Comparison of ENCODE assay signal across 9 cellular contexts in the genomic region with DNA sequence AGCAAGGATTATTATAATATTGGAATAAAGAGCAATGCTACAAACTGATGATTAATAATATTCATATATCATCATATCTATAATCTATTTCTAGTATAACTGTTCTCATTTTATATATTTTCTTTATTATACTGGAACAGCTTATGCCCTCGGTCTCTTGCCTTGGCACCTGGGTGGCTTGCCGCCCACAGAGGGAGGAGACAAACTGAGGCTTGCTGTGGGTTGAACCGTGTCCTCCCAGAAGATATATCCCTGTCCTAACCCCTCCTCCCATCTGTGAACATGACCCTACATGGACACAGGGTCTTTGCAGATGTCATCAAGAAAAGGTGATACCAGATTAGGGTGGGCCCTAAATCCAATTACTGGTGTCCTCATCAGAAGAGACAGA. TPM values are rescaled to one million over a fixed set of nuclear protein-coding genes. Genes with fewer than 3 reads are reported as not detected.
DNase-seq lines count a peak whose midpoint lies in the region; ATAC-seq and TF ChIP-seq lines count a peak whose summit lies in the region.
"Had no signal": no experiment of that assay in that cellular context is flagged by ENCODE, and none has a peak within 500 bp of the region (broad histone marks: within the 10 kb centered on the region; RNA-seq: fewer than 3 reads in every experiment).

No MANE protein-coding gene starts in this region.

- H3K27ac ChIP-seq in OCI-LY7 (ENCODE audit: low read depth, low read length, poor library complexity, severe bottlenecking), result peak overlapping the region; percentile 87
- peak overlapping the region in 4 of 5 donors; percentile 79 to 92 (median 84) for H3K27ac ChIP-seq in stomach

- DNase-seq in activated naive CD4-positive, alpha-beta T cell treated with anti-CD3 and anti-CD28 coated beads for 36 hours, result no peak
- no peak for DNase-seq in activated naive CD4-positive, alpha-beta T cell treated with Interleukin-2 at 50 U/mL for 16 hours
- DNase-seq in OCI-LY7 (ENCODE audit: low spot score) (no peak), stomach (no peak), SW480 (ENCODE audit: low spot score) (no peak), NCI-H2029 (lab: John Stamatoyannopoulos, UW) (no peak), iPS-NIHi11 (ENCODE audit: low spot score) (no peak)
- no peak for DNase-seq in central memory CD8-positive, alpha-beta T cell (ENCODE audit: low spot score in 2 of 2)
- DNase-seq: NCI-H1436 treated with DMSO at 0.1 percent for 48 hours had no signal

- H3K4me1 ChIP-seq in OCI-LY7 (ENCODE audit: insufficient read depth, low read length, poor library complexity, severe bottlenecking) (peaks cover 60% of the 10 kb centered on the region), stomach (peaks cover 26 to 70% (median 56%) of the 10 kb centered on the region in 4 donors)

- POLR2A ChIA-PET in OCI-LY7 (lab: Charles Lee), result interaction anchor here (2.4 kb wide), 1 partner anchor 96 kb away, joined by 10 read pairs; no protein-coding TSS in a partner anchor

- no peaks in the 10 kb centered on the region for H3K27me3 ChIP-seq in stomach

- peaks cover 16% of the 10 kb centered on the region for H3K36me3 Mint-ChIP-seq in activated naive CD4-positive, alpha-beta T cell treated with anti-CD3 and anti-CD28 coated beads for 36 hours (ENCODE audit: low read depth)
- H3K36me3 Mint-ChIP-seq in central memory CD8-positive, alpha-beta T cell (ENCODE audit: insufficient read depth), result peaks cover 31% of the 10 kb centered on the region

- peak overlapping the region; percentile 64 for H3K4me3 Mint-ChIP-seq in activated naive CD4-positive, alpha-beta T cell treated with anti-CD3 and anti-CD28 coated beads for 36 hours
- H3K4me3 Mint-ChIP-seq in central memory CD8-positive, alpha-beta T cell, result peak overlapping the region; percentile 79

- BruUV-seq in OCI-LY7 (replicated peaks; lab: Mats Ljungman, UMichigan), result no TSS peak

- no peak for ATAC-seq in central memory CD8-positive, alpha-beta T cell (replicated peaks; ENCODE audit: extremely low read depth, poor library complexity, severe bottlenecking)

- H3K9me2 ChIP-seq in OCI-LY7 (ENCODE audit: insufficient read depth, low read length), result no peaks in the 10 kb centered on the region

- H3K27ac Mint-ChIP-seq in activated naive CD4-positive, alpha-beta T cell treated with anti-CD3 and anti-CD28 coated beads for 36 hours, result peak overlapping the region; percentile 96
- H3K27ac Mint-ChIP-seq in central memory CD8-positive, alpha-beta T cell (ENCODE audit: low read depth), result peak overlapping the region; percentile 97

- peak overlapping the region; percentile 96 for H3K4me2 ChIP-seq in OCI-LY7 (ENCODE audit: low read length)

- H3K9me3 ChIP-seq in OCI-LY7 (ENCODE audit: low read length) (no peaks in the 10 kb centered on the region), stomach (no peaks in the 10 kb centered on the region)

- intact Hi-C loops in activated naive CD4-positive, alpha-beta T cell treated with anti-CD3 and anti-CD28 coated beads for 36 hours (cut with micrococcal nuclease), result loop anchor here (1.0 to 10.0 kb wide), 14 partner anchors 8 to 697 kb away; a partner anchor contains a TSS
- intact Hi-C loops in OCI-LY7 (cut with micrococcal nuclease; ENCODE audit: unreplicated experiment), result loop anchor here (1.0 to 10.0 kb wide), 6 partner anchors 37 to 607 kb away; a partner anchor contains a TSS
- intact Hi-C loops in stomach (cut with DNase I; ENCODE audit: low total_unique reads), result no loop called here

- H3K27me3 Mint-ChIP-seq in activated naive CD4-positive, alpha-beta T cell treated with anti-CD3 and anti-CD28 coated beads for 36 hours (ENCODE audit: low read depth), result no peaks in the 10 kb centered on the region
- H3K27me3 Mint-ChIP-seq in central memory CD8-positive, alpha-beta T cell, result no peaks in the 10 kb centered on the region

- H3K9me3 Mint-ChIP-seq in activated naive CD4-positive, alpha-beta T cell treated with anti-CD3 and anti-CD28 coated beads for 36 hours, result no peaks in the 10 kb centered on the region
- H3K9me3 Mint-ChIP-seq in central memory CD8-positive, alpha-beta T cell, result no peaks in the 10 kb centered on the region

- peaks cover 67% of the 10 kb centered on the region for H3K4me1 Mint-ChIP-seq in activated naive CD4-positive, alpha-beta T cell treated with anti-CD3 and anti-CD28 coated beads for 36 hours (ENCODE audit: low read depth)
- H3K4me1 Mint-ChIP-seq in central memory CD8-positive, alpha-beta T cell, result peaks cover 49% of the 10 kb centered on the region

- H4K20me1 ChIP-seq in OCI-LY7 (ENCODE audit: insufficient read depth, low read length), result no peaks in the 10 kb centered on the region

- peaks cover 39% of the 10 kb centered on the region for H3K36me3 ChIP-seq in OCI-LY7 (ENCODE audit: insufficient read depth, low read length)
- H3K36me3 ChIP-seq in stomach, result peaks cover 6 to 29% (median 25%) of the 10 kb centered on the region in 4 donors

- CTCF ChIA-PET in activated naive CD4-positive, alpha-beta T cell treated with anti-CD3 and anti-CD28 coated beads for 36 hours (lab: Charles Lee), result interaction anchor here (0.7 to 2.5 kb wide), 16 partner anchors 9 to 176 kb away, joined by 3 to 19 read pairs (median 4); no protein-coding TSS in a partner anchor
- CTCF ChIA-PET in OCI-LY7 (lab: Charles Lee; ENCODE audit: unreplicated experiment), result interaction anchor here (0.5 kb wide), 1 partner anchor 31 kb away, joined by 3 read pairs; no protein-coding TSS in a partner anchor

- no peak for TF ChIP-seq POLR2A in stomach (IDR thresholded peaks at IDR 0.05)

- TF ChIP-seq CTCF in OCI-LY7 (conservative IDR thresholded peaks at IDR 0.05; ENCODE audit: low read length), result peak; percentile 60
- TF ChIP-seq CTCF in stomach (IDR thresholded peaks at IDR 0.05), result peak in 1 of 7 experiments; percentile 1

- H3K4me3 ChIP-seq in OCI-LY7 (ENCODE audit: low read depth, low read length, poor library complexity, severe bottlenecking) (peak overlapping the region; percentile 79), stomach (no peak overlapping the region)

- H3K79me2 ChIP-seq in OCI-LY7 (ENCODE audit: insufficient read depth, low read depth, low read length), result peaks cover 44% of the 10 kb centered on the region; the same call in 1 of the 2 replicates

- no peak overlapping the region for H2AFZ ChIP-seq in OCI-LY7 (ENCODE audit: low read length)

- WGBS in stomach, 5 donors, result 83 to 97% (median 86%) methylated on average over 3 of the region's 3 CpGs

- TF ChIP-seq EP300 in stomach (IDR thresholded peaks at IDR 0.05), result no peak

RNA-seq across cellular contexts. Expression of a gene that starts 4.7 kb away (rescaled TPM):
- total RNA-seq in activated naive CD4-positive, alpha-beta T cell treated with anti-CD3 and anti-CD28 coated beads for 36 hours, result 10 to 100 TPM; 74.1 to 75.6 TPM
- 71.7 and 87.1 TPM in 2 replicates for total RNA-seq in OCI-LY7 (2014; rRNA removed; shearing (Covaris generic))
- total RNA-seq in OCI-LY7 (2022) (73.0 and 105 TPM in 2 replicates), stomach (100 to 1,000 TPM in 3 of 5 donors, 10 to 100 TPM in 2; 13.4 to 340 (median 112) TPM)
- polyA plus RNA-seq in stomach, result 100 to 1,000 TPM in 1 of 3 donors, 10 to 100 TPM in 2; 55.4 to 113 (median 60.5) TPM

RNA-seq across cellular contexts. Expression of a gene that starts 47.5 kb away (rescaled TPM):
- total RNA-seq in activated naive CD4-positive, alpha-beta T cell treated with anti-CD3 and anti-CD28 coated beads for 36 hours, result 10 to 100 TPM; 19.6 to 20.3 TPM
- total RNA-seq in OCI-LY7 (2014; rRNA removed; shearing (Covaris generic)), result 41.2 and 48.1 TPM in 2 replicates
- total RNA-seq in OCI-LY7 (2022) (34.3 and 40.4 TPM in 2 replicates), stomach (10 to 100 TPM; 11.2 to 99.6 (median 18.7) TPM)
- 1 to 10 TPM; 7.5 to 9.0 (median 8.0) TPM for polyA plus RNA-seq in stomach
